ENCODE assay signal across 25 cellular contexts in genomic region chr2:99496021-99496420, GRCh38.
"Had no signal": no experiment of that assay in that cellular context is flagged by ENCODE, and none has a peak within 500 bp of the region (broad histone marks: within the 10 kb centered on the region; RNA-seq: fewer than 3 reads in every experiment).

No MANE protein-coding gene starts in this region.

- H3K27ac Mint-ChIP-seq: memory B cell, neural progenitor cell had no signal

- H3K9me3 Mint-ChIP-seq: memory B cell; naive thymus-derived CD8-positive, alpha-beta T cell; neural progenitor cell; type B pancreatic cell had no signal

- H3K4me3 ChIP-seq: dorsolateral prefrontal cortex, gastroesophageal sphincter, heart left ventricle, hepatocyte, lung, neural progenitor cell, prostate gland, right atrium auricular region, smooth muscle cell, testis, tibial artery had no signal

- H3K9me3 ChIP-seq: gastroesophageal sphincter, heart left ventricle, prostate gland, right atrium auricular region, testis, tibial artery had no signal

- DNase-seq: central memory CD4-positive, alpha-beta T cell; dorsolateral prefrontal cortex; effector CD4-positive, alpha-beta T cell; foreskin keratinocyte; heart left ventricle; kidney glomerular epithelial cell; naive thymus-derived CD8-positive, alpha-beta T cell; stimulated activated CD4-positive, alpha-beta T cell treated with anti-CD3 and anti-CD28 coated beads, Interleukin-12 subunit alpha, Interleukin-12 subunit beta, amount 100 ng/mL, for 4 hours; stimulated activated CD4-positive, alpha-beta T cell treated with anti-CD3 and anti-CD28 coated beads, Interleukin-4, amount 100 ng/mL, for 1 hour; stimulated activated CD8-positive, alpha-beta memory T cell treated with anti-CD3 and anti-CD28 coated beads, Interleukin-4, amount 100 ng/mL, for 48 hours; stimulated activated naive CD4-positive, alpha-beta T cell; substantia nigra; testis; tibial artery had no signal

- H3K4me3 Mint-ChIP-seq: memory B cell; naive thymus-derived CD8-positive, alpha-beta T cell; neural progenitor cell; type B pancreatic cell had no signal

- H3K36me3 Mint-ChIP-seq: memory B cell; naive thymus-derived CD8-positive, alpha-beta T cell; neural progenitor cell; type B pancreatic cell had no signal

- H3K4me1 Mint-ChIP-seq: memory B cell had no signal

- H3K36me3 ChIP-seq: gastroesophageal sphincter, heart left ventricle, neural progenitor cell, prostate gland, right atrium auricular region, tibial artery had no signal

- H3K27me3 ChIP-seq: foreskin keratinocyte, gastroesophageal sphincter, hepatocyte, right atrium auricular region, testis had no signal

- H3K27ac ChIP-seq: dorsolateral prefrontal cortex, foreskin keratinocyte, gastroesophageal sphincter, heart left ventricle, hepatocyte, neural progenitor cell, parathyroid adenoma, prostate gland, right atrium auricular region, testis, tibial artery had no signal

- ATAC-seq: gastroesophageal sphincter; heart left ventricle; naive thymus-derived CD8-positive, alpha-beta T cell; sciatic nerve had no signal

- H3K4me1 ChIP-seq: foreskin keratinocyte, neural progenitor cell, parathyroid adenoma, prostate gland had no signal
